Comparison of ENCODE assay signal across 12 cellular contexts in genomic region chr14:50647282-50647681, GRCh38. TPM values are rescaled to one million over a fixed set of nuclear protein-coding genes. Genes with fewer than 3 reads are reported as not detected.
DNase-seq lines count a peak whose midpoint lies in the region; ATAC-seq and TF ChIP-seq lines count a peak whose summit lies in the region.
"Had no signal": no experiment of that assay in that cellular context is flagged by ENCODE, and none has a peak within 500 bp of the region (broad histone marks: within the 10 kb centered on the region; RNA-seq: fewer than 3 reads in every experiment).

No MANE protein-coding gene starts in this region.

- H3K27me3 ChIP-seq in vagina = no peaks in the 10 kb centered on the region

- CTCF ChIA-PET in activated CD8-positive, alpha-beta T cell treated with anti-CD3 and anti-CD28 coated beads, Interleukin-2, amount 10 ng/mL, durations not matched to agents 7 days and 5 days (lab: Charles Lee) = no interaction called here

- peak overlapping the region; percentile 85 for H3K4me3 Mint-ChIP-seq in memory B cell
- no peak overlapping the region for H3K4me3 Mint-ChIP-seq in activated CD8-positive, alpha-beta T cell treated with anti-CD3 and anti-CD28 coated beads, Interleukin-2, amount 10 ng/mL, durations not matched to agents 7 days and 5 days
- H3K4me3 Mint-ChIP-seq: brain had no signal

- POLR2A ChIA-PET in activated CD8-positive, alpha-beta T cell treated with anti-CD3 and anti-CD28 coated beads, Interleukin-2, amount 10 ng/mL, durations not matched to agents 7 days and 5 days (lab: Charles Lee) = no interaction called here

- TF ChIP-seq POLR2A in vagina (IDR thresholded peaks at IDR 0.05) = no peak

- no peaks in the 10 kb centered on the region for H3K36me3 ChIP-seq in vagina

- TF ChIP-seq CTCF in vagina (IDR thresholded peaks at IDR 0.05) = no peak

- peak overlapping the region; percentile 89 for H3K27ac Mint-ChIP-seq in memory B cell
- no peak overlapping the region for H3K27ac Mint-ChIP-seq in activated CD8-positive, alpha-beta T cell treated with anti-CD3 and anti-CD28 coated beads, Interleukin-2, amount 10 ng/mL, durations not matched to agents 7 days and 5 days

- DNase-seq in memory B cell (ENCODE audit: low spot score in 2 of 2) (peak in 1 of 2 donors; percentile 19), KG1 (lab: John Stamatoyannopoulos, UW) (no peak), vagina (ENCODE audit: extremely low spot score in 2 of 2) (no peak), NCI-H2081 treated with DMSO at 0.1 percent for 48 hours (lab: John Stamatoyannopoulos, UW) (no peak)
- DNase-seq in activated CD8-positive, alpha-beta T cell treated with anti-CD3 and anti-CD28 coated beads, Interleukin-2, amount 10 ng/mL, durations not matched to agents 7 days and 5 days = no peak
- DNase-seq: Caco-2, NCI-H526 treated with DMSO at 0.1 percent for 48 hours, posterior cingulate gyrus had no signal

- intact Hi-C loops in vagina (cut with DNase I) = no loop called here

- no peaks in the 10 kb centered on the region for H3K9me3 ChIP-seq in vagina
- H3K9me3 ChIP-seq: Caco-2 had no signal

- H3K27me3 Mint-ChIP-seq in memory B cell = no peaks in the 10 kb centered on the region
- no peaks in the 10 kb centered on the region for H3K27me3 Mint-ChIP-seq in activated CD8-positive, alpha-beta T cell treated with anti-CD3 and anti-CD28 coated beads, Interleukin-2, amount 10 ng/mL, durations not matched to agents 7 days and 5 days (ENCODE audit: low read depth)
- H3K27me3 Mint-ChIP-seq: brain had no signal

- H3K9me3 Mint-ChIP-seq in memory B cell = no peaks in the 10 kb centered on the region
- no peaks in the 10 kb centered on the region for H3K9me3 Mint-ChIP-seq in activated CD8-positive, alpha-beta T cell treated with anti-CD3 and anti-CD28 coated beads, Interleukin-2, amount 10 ng/mL, durations not matched to agents 7 days and 5 days (ENCODE audit: insufficient read depth)
- H3K9me3 Mint-ChIP-seq: brain had no signal

- peaks cover 26% of the 10 kb centered on the region for H3K4me1 Mint-ChIP-seq in memory B cell
- H3K4me1 Mint-ChIP-seq in activated CD8-positive, alpha-beta T cell treated with anti-CD3 and anti-CD28 coated beads, Interleukin-2, amount 10 ng/mL, durations not matched to agents 7 days and 5 days (ENCODE audit: low read depth) = no peaks in the 10 kb centered on the region

- peaks cover 26% of the 10 kb centered on the region for H3K4me1 ChIP-seq in vagina
- H3K4me1 ChIP-seq: Caco-2 had no signal

- ATAC-seq in GM18867 (IDR thresholded peaks at IDR 0.05; ENCODE audit: unreplicated experiment) = peak; percentile 85
- ATAC-seq in GM21737 (IDR thresholded peaks at IDR 0.05; ENCODE audit: unreplicated experiment) = peak; percentile 78
- peak; percentile 85 for ATAC-seq in HG03159 (IDR thresholded peaks at IDR 0.05; ENCODE audit: unreplicated experiment)
- peak; percentile 99 for ATAC-seq in memory B cell (ENCODE audit: low read depth)
- ATAC-seq in activated CD8-positive, alpha-beta T cell treated with anti-CD3 and anti-CD28 coated beads, Interleukin-2, amount 10 ng/mL, durations not matched to agents 7 days and 5 days = no peak

- H3K27ac ChIP-seq in vagina = no peak overlapping the region

- no peak overlapping the region for H3K4me3 ChIP-seq in vagina

- H3K36me3 Mint-ChIP-seq in memory B cell = peaks cover 17% of the 10 kb centered on the region
- H3K36me3 Mint-ChIP-seq in activated CD8-positive, alpha-beta T cell treated with anti-CD3 and anti-CD28 coated beads, Interleukin-2, amount 10 ng/mL, durations not matched to agents 7 days and 5 days (ENCODE audit: low read depth) = no peaks in the 10 kb centered on the region

RNA-seq across cellular contexts. Expression of gene SAV1, which starts 20.8 kb away (rescaled TPM):
- 1 to 10 TPM; 2.1 to 2.8 TPM for total RNA-seq in activated CD8-positive, alpha-beta T cell treated with anti-CD3 and anti-CD28 coated beads, Interleukin-2, amount 10 ng/mL, durations not matched to agents 7 days and 5 days
- total RNA-seq in vagina = 30.0 TPM
